In the genomic region with DNA sequence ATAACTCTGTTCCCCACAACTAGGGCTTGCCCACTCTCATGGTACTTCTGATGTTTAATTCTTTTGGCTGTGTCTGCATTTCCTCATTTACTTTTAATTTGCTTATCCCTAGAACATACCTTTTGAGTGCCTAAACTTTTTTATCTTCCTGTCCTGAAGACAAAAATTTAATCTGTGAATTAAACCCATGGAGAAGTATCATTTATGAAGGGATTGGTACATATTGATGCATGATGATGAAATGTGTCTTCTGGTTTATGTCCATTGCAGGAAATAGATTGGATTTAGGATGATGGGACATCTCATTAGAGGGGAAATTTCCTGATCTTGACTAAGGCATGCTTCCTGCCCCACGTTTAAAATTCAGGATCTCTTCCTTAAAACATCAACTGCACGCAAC, we compare ENCODE assay signal across 24 cellular contexts.
DNase-seq lines count a peak whose midpoint lies in the region; ATAC-seq and TF ChIP-seq lines count a peak whose summit lies in the region.
"Had no signal": no experiment of that assay in that cellular context is flagged by ENCODE, and none has a peak within 500 bp of the region (broad histone marks: within the 10 kb centered on the region; RNA-seq: fewer than 3 reads in every experiment).

No MANE protein-coding gene starts in this region.

- TF ChIP-seq RAD21 in HCT116 (IDR thresholded peaks at IDR 0.05; ENCODE audit: low read depth), result no peak

- DNase-seq in HCT116 (ENCODE audit: low read depth, low spot score), result no peak
- DNase-seq in adrenal gland, result no peak
- DNase-seq in foreskin keratinocyte, result no peak
- DNase-seq in NK-92 treated with Interleukin-12 subunit alpha and Interleukin-12 subunit beta, amount 100 ng/mL, for 24 hours (lab: John Stamatoyannopoulos, UW), result no peak
- DNase-seq in central memory CD4-positive, alpha-beta T cell, result no peak
- DNase-seq: activated gamma-delta T cell; amygdala; CD8-positive, alpha-beta T cell; DMS79; effector CD8-positive, alpha-beta T cell; foreskin fibroblast; hippocampal formation; NCI-H1417; NCI-H2107; NCI-H524 treated with DMSO at 0.1 percent for 48 hours; posterior cingulate gyrus; SHP77 treated with DMSO at 0.1 percent for 48 hours; stimulated activated CD8-positive, alpha-beta memory T cell treated with anti-CD3 and anti-CD28 coated beads, Interleukin-4, amount 100 ng/mL, for 48 hours; WERI-Rb-1 had no signal

- BruUV-seq in HCT116 (replicated peaks; lab: Mats Ljungman, UMichigan), result no TSS peak

- POLR2A ChIA-PET in HCT116 (lab: Charles Lee), result no interaction called here

- H3K4me1 ChIP-seq in HCT116 (ENCODE audit: control insufficient read depth in 1 of 2, insufficient read depth in 2 of 2, low read length in 2 of 2), result peaks cover 23 to 24% of the 10 kb centered on the region in 2 experiments
- peaks cover 0 to 23% of the 10 kb centered on the region in 2 donors for H3K4me1 ChIP-seq in adrenal gland (replicated peaks in 1 of 2)
- H3K4me1 ChIP-seq in foreskin keratinocyte, result peaks cover 52% of the 10 kb centered on the region
- H3K4me1 ChIP-seq in skeletal muscle satellite cell (ENCODE audit: control insufficient read depth, insufficient read depth, low read length), result peaks cover 52% of the 10 kb centered on the region

- no peaks in the 10 kb centered on the region for H3K36me3 ChIP-seq in HCT116 (ENCODE audit: control insufficient read depth in 1 of 2, insufficient read depth in 2 of 2, low read length in 2 of 2)
- H3K36me3 ChIP-seq in adrenal gland (replicated peaks in 1 of 2), result peaks cover 0 to 9% of the 10 kb centered on the region in 2 donors
- peaks cover 15% of the 10 kb centered on the region for H3K36me3 ChIP-seq in skeletal muscle satellite cell (ENCODE audit: insufficient read depth, low read length)

- ATAC-seq in HCT116 (no peak), foreskin keratinocyte (no peak), GM19023 (IDR thresholded peaks at IDR 0.05; ENCODE audit: unreplicated experiment) (no peak), HG03378 (IDR thresholded peaks at IDR 0.05; ENCODE audit: unreplicated experiment) (no peak)
- ATAC-seq: CD8-positive, alpha-beta T cell; natural killer cell treated with Interleukin-12 subunit alpha and Interleukin-12 subunit beta and Interleukin-15 and Interleukin-18, amount 100 ng/mL, for 72 hours had no signal

- RAD21 ChIA-PET in HCT116 (lab: Charles Lee; ENCODE audit: low non-redundant PET in 1 of 2, low total read pairs in 2 of 2, uncharacterized antibody in 2 of 2, unreplicated experiment in 2 of 2), result no interaction called here

- no peaks in the 10 kb centered on the region for H3K9me2 ChIP-seq in HCT116 (ENCODE audit: insufficient read depth)

- intact Hi-C loops in HCT116 (cut with micrococcal nuclease) (no loop called here), adrenal gland (cut with DNase I) (no loop called here)

- no peaks in the 10 kb centered on the region for H4K20me1 ChIP-seq in HCT116 (ENCODE audit: insufficient read depth)

- H3K27ac ChIP-seq in HCT116 (ENCODE audit: low read depth, low read length) (no peak overlapping the region), adrenal gland (peak overlapping the region in 3 of 5 donors; percentile 1 to 81 (median 70)), foreskin keratinocyte (peak overlapping the region; percentile 98)
- H3K27ac ChIP-seq: WERI-Rb-1 had no signal

- H3K27me3 ChIP-seq in HCT116 (ENCODE audit: insufficient read depth, low read length) (no peaks in the 10 kb centered on the region), adrenal gland (no peaks in the 10 kb centered on the region), foreskin keratinocyte (no peaks in the 10 kb centered on the region), skeletal muscle satellite cell (ENCODE audit: control insufficient read depth, insufficient read depth, low read length) (no peaks in the 10 kb centered on the region)
- H3K27me3 ChIP-seq: suprapubic skin had no signal

- WGBS in adrenal gland, 4 donors, result 75 to 81% (median 79%) methylated on average over 2 of the region's 2 CpGs

- H3K9me3 ChIP-seq in HCT116 (ENCODE audit: control insufficient read depth in 1 of 2, insufficient read depth in 1 of 2, low read depth in 1 of 2, low read length in 2 of 2) (no peaks in the 10 kb centered on the region), adrenal gland (replicated peaks in 1 of 3) (no peaks in the 10 kb centered on the region), skeletal muscle satellite cell (replicated peaks; ENCODE audit: low read length) (no peaks in the 10 kb centered on the region)
- H3K9me3 ChIP-seq: suprapubic skin had no signal

- H3K9ac ChIP-seq in HCT116 (ENCODE audit: low read length), result no peak overlapping the region
- H3K9ac ChIP-seq in skeletal muscle satellite cell (ENCODE audit: low read depth, low read length), result peak overlapping the region; percentile 77

- H3K4me2 ChIP-seq in HCT116 (ENCODE audit: low read length), result peak overlapping the region; percentile 71; the same call in 1 of the 2 replicates
- H3K4me2 ChIP-seq in skeletal muscle satellite cell (ENCODE audit: low read length), result peak overlapping the region; percentile 64

- TF ChIP-seq POLR2A in HCT116 (IDR thresholded peaks at IDR 0.05; ENCODE audit: borderline replicate concordance, extremely low read depth, insufficient read depth, insufficient read length), result no peak
- TF ChIP-seq POLR2A in adrenal gland (IDR thresholded peaks at IDR 0.05), result no peak

- TF ChIP-seq CTCF in HCT116 (IDR thresholded peaks at IDR 0.05 in 2 of 3, conservative IDR thresholded peaks at IDR 0.05 in 1 of 3; ENCODE audit: borderline replicate concordance in 1 of 3, insufficient read depth in 1 of 3, low read depth in 2 of 3, low read length in 2 of 3) (no peak), adrenal gland (IDR thresholded peaks at IDR 0.05) (no peak), foreskin keratinocyte (conservative IDR thresholded peaks at IDR 0.05) (no peak)

- no peak overlapping the region for H2AFZ ChIP-seq in HCT116 (ENCODE audit: low read depth, low read length, poor library complexity, severe bottlenecking)

- H3K79me2 ChIP-seq in HCT116 (ENCODE audit: insufficient read depth, low read length), result no peaks in the 10 kb centered on the region

- no peak overlapping the region for H3K4me3 ChIP-seq in HCT116 (replicated peaks in 1 of 2; ENCODE audit: low read depth in 1 of 2, low read length in 2 of 2)
- H3K4me3 ChIP-seq in adrenal gland, result no peak overlapping the region
- peak overlapping the region; percentile 8 for H3K4me3 ChIP-seq in skeletal muscle satellite cell (ENCODE audit: low read length)
- H3K4me3 ChIP-seq: suprapubic skin had no signal

- CTCF ChIA-PET in HCT116 (lab: Charles Lee), result no interaction called here

TF ChIP-seq in HCT116, 20 proteins besides CTCF, POLR2A, EP300 and RAD21 (continues in another document):
- TF ChIP-seq EZH2 (IDR thresholded peaks at IDR 0.05) (no peak), EGR1 (IDR thresholded peaks at IDR 0.05; ENCODE audit: low read depth) (no peak), SRF (IDR thresholded peaks at IDR 0.05; ENCODE audit: low read depth) (no peak), EZH2phosphoT487 (IDR thresholded peaks at IDR 0.05; ENCODE audit: borderline replicate concordance) (no peak), ZFX (IDR thresholded peaks at IDR 0.05) (no peak), JUND (IDR thresholded peaks at IDR 0.05) (no peak)
- TF ChIP-seq, protein P1, sequence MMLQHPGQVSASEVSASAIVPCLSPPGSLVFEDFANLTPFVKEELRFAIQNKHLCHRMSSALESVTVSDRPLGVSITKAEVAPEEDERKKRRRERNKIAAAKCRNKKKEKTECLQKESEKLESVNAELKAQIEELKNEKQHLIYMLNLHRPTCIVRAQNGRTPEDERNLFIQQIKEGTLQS (IDR thresholded peaks at IDR 0.05), result no peak
- TF ChIP-seq, protein P2, sequence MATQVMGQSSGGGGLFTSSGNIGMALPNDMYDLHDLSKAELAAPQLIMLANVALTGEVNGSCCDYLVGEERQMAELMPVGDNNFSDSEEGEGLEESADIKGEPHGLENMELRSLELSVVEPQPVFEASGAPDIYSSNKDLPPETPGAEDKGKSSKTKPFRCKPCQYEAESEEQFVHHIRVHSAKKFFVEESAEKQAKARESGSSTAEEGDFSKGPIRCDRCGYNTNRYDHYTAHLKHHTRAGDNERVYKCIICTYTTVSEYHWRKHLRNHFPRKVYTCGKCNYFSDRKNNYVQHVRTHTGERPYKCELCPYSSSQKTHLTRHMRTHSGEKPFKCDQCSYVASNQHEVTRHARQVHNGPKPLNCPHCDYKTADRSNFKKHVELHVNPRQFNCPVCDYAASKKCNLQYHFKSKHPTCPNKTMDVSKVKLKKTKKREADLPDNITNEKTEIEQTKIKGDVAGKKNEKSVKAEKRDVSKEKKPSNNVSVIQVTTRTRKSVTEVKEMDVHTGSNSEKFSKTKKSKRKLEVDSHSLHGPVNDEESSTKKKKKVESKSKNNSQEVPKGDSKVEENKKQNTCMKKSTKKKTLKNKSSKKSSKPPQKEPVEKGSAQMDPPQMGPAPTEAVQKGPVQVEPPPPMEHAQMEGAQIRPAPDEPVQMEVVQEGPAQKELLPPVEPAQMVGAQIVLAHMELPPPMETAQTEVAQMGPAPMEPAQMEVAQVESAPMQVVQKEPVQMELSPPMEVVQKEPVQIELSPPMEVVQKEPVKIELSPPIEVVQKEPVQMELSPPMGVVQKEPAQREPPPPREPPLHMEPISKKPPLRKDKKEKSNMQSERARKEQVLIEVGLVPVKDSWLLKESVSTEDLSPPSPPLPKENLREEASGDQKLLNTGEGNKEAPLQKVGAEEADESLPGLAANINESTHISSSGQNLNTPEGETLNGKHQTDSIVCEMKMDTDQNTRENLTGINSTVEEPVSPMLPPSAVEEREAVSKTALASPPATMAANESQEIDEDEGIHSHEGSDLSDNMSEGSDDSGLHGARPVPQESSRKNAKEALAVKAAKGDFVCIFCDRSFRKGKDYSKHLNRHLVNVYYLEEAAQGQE (IDR thresholded peaks at IDR 0.05; ENCODE audit: low read depth), result no peak
- TF ChIP-seq, protein P3, sequence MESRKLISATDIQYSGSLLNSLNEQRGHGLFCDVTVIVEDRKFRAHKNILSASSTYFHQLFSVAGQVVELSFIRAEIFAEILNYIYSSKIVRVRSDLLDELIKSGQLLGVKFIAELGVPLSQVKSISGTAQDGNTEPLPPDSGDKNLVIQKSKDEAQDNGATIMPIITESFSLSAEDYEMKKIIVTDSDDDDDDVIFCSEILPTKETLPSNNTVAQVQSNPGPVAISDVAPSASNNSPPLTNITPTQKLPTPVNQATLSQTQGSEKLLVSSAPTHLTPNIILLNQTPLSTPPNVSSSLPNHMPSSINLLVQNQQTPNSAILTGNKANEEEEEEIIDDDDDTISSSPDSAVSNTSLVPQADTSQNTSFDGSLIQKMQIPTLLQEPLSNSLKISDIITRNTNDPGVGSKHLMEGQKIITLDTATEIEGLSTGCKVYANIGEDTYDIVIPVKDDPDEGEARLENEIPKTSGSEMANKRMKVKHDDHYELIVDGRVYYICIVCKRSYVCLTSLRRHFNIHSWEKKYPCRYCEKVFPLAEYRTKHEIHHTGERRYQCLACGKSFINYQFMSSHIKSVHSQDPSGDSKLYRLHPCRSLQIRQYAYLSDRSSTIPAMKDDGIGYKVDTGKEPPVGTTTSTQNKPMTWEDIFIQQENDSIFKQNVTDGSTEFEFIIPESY (IDR thresholded peaks at IDR 0.05; ENCODE audit: extremely low read depth, insufficient replicate concordance, low read length), result no peak
